In the genomic region with DNA sequence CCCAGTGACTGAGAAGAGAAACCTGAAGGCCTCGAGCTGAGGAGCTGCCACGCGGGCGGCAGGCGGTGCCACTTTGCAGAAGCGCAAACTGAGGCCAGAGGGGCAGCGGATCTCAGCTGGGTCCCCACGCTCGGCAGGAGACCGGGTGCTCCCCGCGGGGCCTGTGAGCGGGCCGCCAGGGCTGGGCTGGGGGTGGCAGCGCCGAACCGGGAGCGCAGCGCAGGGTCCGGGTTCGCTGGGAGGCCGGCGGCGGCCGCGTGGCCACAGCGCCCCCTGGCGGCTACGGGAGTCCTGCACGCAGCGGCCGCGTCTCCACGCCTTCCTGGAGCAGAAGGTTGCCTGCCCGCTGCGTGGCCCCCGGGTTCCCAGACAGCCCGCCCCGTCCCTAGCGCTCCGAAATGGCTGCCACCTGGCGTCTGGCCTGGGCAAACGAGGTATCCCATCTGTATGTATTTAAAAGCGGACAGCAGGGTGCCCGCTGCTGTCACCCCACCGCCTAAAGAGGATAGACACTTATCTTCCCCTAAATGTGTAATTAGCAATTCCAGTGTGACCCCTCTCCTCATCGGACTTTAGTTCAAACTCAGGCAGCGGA, we compare ENCODE assay signal across 8 cellular contexts.
DNase-seq lines count a peak whose midpoint lies in the region; ATAC-seq, FAIRE-seq and TF ChIP-seq lines count a peak whose summit lies in the region.

No MANE protein-coding gene starts in this region.

- TF ChIP-seq POLR2A in endothelial cell of umbilical vein (IDR thresholded peaks at IDR 0.05; ENCODE audit: low read depth, low read length), result no peak

- peaks cover 39% of the 10 kb centered on the region for H3K27me3 Mint-ChIP-seq in activated CD8-positive, alpha-beta memory T cell treated with anti-CD3 and anti-CD28 coated beads, Interleukin-2, amount 10 ng/mL, durations not matched to agents 7 days and 5 days

- H3K36me3 ChIP-seq in endothelial cell of umbilical vein (ENCODE audit: control insufficient read depth in 2 of 2, extremely low read depth in 1 of 2, insufficient read depth in 2 of 2, low read length in 2 of 2), result no peaks in the 10 kb centered on the region

- peak; percentile 70 for DNase-seq in NCI-H82 treated with DMSO at 0.1 percent for 48 hours (lab: John Stamatoyannopoulos, UW; ENCODE audit: unreplicated experiment)
- peak; percentile 56 for DNase-seq in activated CD8-positive, alpha-beta memory T cell treated with anti-CD3 and anti-CD28 coated beads, Interleukin-2, amount 10 ng/mL, durations not matched to agents 7 days and 5 days
- DNase-seq in endothelial cell of umbilical vein (ENCODE audit: low read depth, low spot score), result peak; percentile 53
- peak; percentile 32 for DNase-seq in middle frontal gyrus (ENCODE audit: extremely low spot score, low spot score)
- peak; percentile 25 to 37 for DNase-seq in stimulated activated CD8-positive, alpha-beta memory T cell treated with anti-CD3 and anti-CD28 coated beads, Interleukin-7, amount 100 ng/mL, for 48 hours (ENCODE audit: extremely low read depth in 1 of 2, low read depth in 1 of 2)

- H3K27ac Mint-ChIP-seq in activated CD8-positive, alpha-beta memory T cell treated with anti-CD3 and anti-CD28 coated beads, Interleukin-2, amount 10 ng/mL, durations not matched to agents 7 days and 5 days, result no peak overlapping the region

- H3K9me3 ChIP-seq in endothelial cell of umbilical vein (replicated peaks; ENCODE audit: control insufficient read depth, insufficient read depth, low read length), result no peaks in the 10 kb centered on the region

- no peak overlapping the region for H3K9ac ChIP-seq in endothelial cell of umbilical vein (replicated peaks; ENCODE audit: extremely low read depth, insufficient read depth, low read length)

- H3K9me1 ChIP-seq in endothelial cell of umbilical vein (replicated peaks; ENCODE audit: control insufficient read depth, extremely low read depth, insufficient read depth, low read length), result no peaks in the 10 kb centered on the region

- TF ChIP-seq CTCF in GM12874 (IDR thresholded peaks at IDR 0.05; ENCODE audit: insufficient read depth, low read depth, low read length) (peak; percentile 98), endothelial cell of umbilical vein (IDR thresholded peaks at IDR 0.05; ENCODE audit: extremely low read depth in 1 of 2, insufficient read depth in 1 of 2, low read depth in 1 of 2, low read length in 2 of 2) (peak; percentile 91)

- POLR2A ChIA-PET in endothelial cell of umbilical vein (lab: Charles Lee), result no interaction called here

- BruUV-seq in endothelial cell of umbilical vein (replicated peaks; lab: Mats Ljungman, UMichigan), result no TSS peak

- H3K4me3 Mint-ChIP-seq in activated CD8-positive, alpha-beta memory T cell treated with anti-CD3 and anti-CD28 coated beads, Interleukin-2, amount 10 ng/mL, durations not matched to agents 7 days and 5 days, result no peak overlapping the region

- ATAC-seq in HG03103 (IDR thresholded peaks at IDR 0.05; ENCODE audit: low read depth, unreplicated experiment) (peak; percentile 59), GM18517 (IDR thresholded peaks at IDR 0.05; ENCODE audit: unreplicated experiment) (no peak)
- ATAC-seq in activated CD8-positive, alpha-beta memory T cell treated with anti-CD3 and anti-CD28 coated beads, Interleukin-2, amount 10 ng/mL, durations not matched to agents 7 days and 5 days, result peak; percentile 64

- dilution Hi-C loops in endothelial cell of umbilical vein (cut with MboI; ENCODE audit: extremely low pct_ligation_motif_present, low sequenced_read_pairs), result no loop called here

- H2AFZ ChIP-seq in endothelial cell of umbilical vein (ENCODE audit: low read depth, low read length), result peak overlapping the region; percentile 49

- H3K4me3 ChIP-seq in endothelial cell of umbilical vein (replicated peaks in 1 of 3; ENCODE audit: insufficient read depth in 1 of 3, low read depth in 1 of 3, low read length in 3 of 3), result peak overlapping the region in 1 of 3 experiments; percentile 25

- H3K4me1 Mint-ChIP-seq in activated CD8-positive, alpha-beta memory T cell treated with anti-CD3 and anti-CD28 coated beads, Interleukin-2, amount 10 ng/mL, durations not matched to agents 7 days and 5 days, result peaks cover 7% of the 10 kb centered on the region

- intact Hi-C loops in endothelial cell of umbilical vein (cut with micrococcal nuclease), result loop anchor here (2.0 kb wide), 2 partner anchors 566 to 1150 kb away; no protein-coding TSS in a partner anchor

- CTCF ChIA-PET in activated CD8-positive, alpha-beta memory T cell treated with anti-CD3 and anti-CD28 coated beads, Interleukin-2, amount 10 ng/mL, durations not matched to agents 7 days and 5 days (lab: Charles Lee), result interaction anchor here (1.2 to 1.8 kb wide), 3 partner anchors 8 to 11 kb away, joined by 3 to 8 read pairs (median 4); no protein-coding TSS in a partner anchor
- CTCF ChIA-PET in endothelial cell of umbilical vein (lab: Charles Lee), result interaction anchor here (0.7 to 1.5 kb wide), 9 partner anchors 9 to 1149 kb away, joined by 3 to 8 read pairs (median 3); partner anchors contain the start of gene CDH11

- peaks cover 4% of the 10 kb centered on the region for H3K4me1 ChIP-seq in endothelial cell of umbilical vein (ENCODE audit: control insufficient read depth, extremely low read depth, insufficient read depth, low read length)

- no peaks in the 10 kb centered on the region for H3K9me3 Mint-ChIP-seq in activated CD8-positive, alpha-beta memory T cell treated with anti-CD3 and anti-CD28 coated beads, Interleukin-2, amount 10 ng/mL, durations not matched to agents 7 days and 5 days (ENCODE audit: low read depth)

- peak overlapping the region; percentile 20 for H3K4me2 ChIP-seq in endothelial cell of umbilical vein (ENCODE audit: insufficient read depth, low read length)

- no peak overlapping the region for H3K27ac ChIP-seq in endothelial cell of umbilical vein (ENCODE audit: insufficient read depth, low read depth, low read length)

- H3K27me3 ChIP-seq in endothelial cell of umbilical vein (ENCODE audit: control insufficient read depth in 2 of 2, insufficient read depth in 2 of 2, low read length in 2 of 2), result peaks cover 0 to 7% of the 10 kb centered on the region in 2 experiments

- no peaks in the 10 kb centered on the region for H3K36me3 Mint-ChIP-seq in activated CD8-positive, alpha-beta memory T cell treated with anti-CD3 and anti-CD28 coated beads, Interleukin-2, amount 10 ng/mL, durations not matched to agents 7 days and 5 days

- peak; percentile 85 for FAIRE-seq in endothelial cell of umbilical vein (lab: Jason Lieb, UNC)

- no peaks in the 10 kb centered on the region for H4K20me1 ChIP-seq in endothelial cell of umbilical vein (replicated peaks; ENCODE audit: control insufficient read depth, extremely low read depth, insufficient read depth, low read length)

- H3K79me2 ChIP-seq in endothelial cell of umbilical vein (ENCODE audit: control insufficient read depth, insufficient read depth, low read length), result no peaks in the 10 kb centered on the region

TF ChIP-seq in endothelial cell of umbilical vein, 7 proteins besides CTCF, POLR2A, EP300 and RAD21:
- TF ChIP-seq EZH2 (IDR thresholded peaks at IDR 0.05; ENCODE audit: borderline replicate concordance, low read depth, low read length, severe bottlenecking), result peak; percentile 37
- TF ChIP-seq POLR2AphosphoS5 (IDR thresholded peaks at IDR 0.05; ENCODE audit: insufficient read depth, low read depth, low read length), result no peak
- no peak for TF ChIP-seq JUN (IDR thresholded peaks at IDR 0.05; ENCODE audit: borderline replicate concordance, insufficient read depth, insufficient read length, low read depth)
